In genomic region chr3:151084893-151085226, GRCh38 we compare ENCODE assay signal across 8 cellular contexts. TPM values are rescaled to one million over a fixed set of nuclear protein-coding genes. Genes with fewer than 3 reads are reported as not detected.
DNase-seq lines count a peak whose midpoint lies in the region; ATAC-seq, FAIRE-seq and TF ChIP-seq lines count a peak whose summit lies in the region.

No MANE protein-coding gene starts in this region.

- no peak overlapping the region for H3K27ac ChIP-seq in left ventricle myocardium inferior (replicated peaks)
- H3K27ac ChIP-seq in breast epithelium = no peak overlapping the region
- H3K27ac ChIP-seq in uterus = no peak overlapping the region

- peak overlapping the region; percentile 80 for H3K4me3 ChIP-seq in left ventricle myocardium inferior
- H3K4me3 ChIP-seq in breast epithelium = peak overlapping the region; percentile 57 to 74 (median 69)
- H3K4me3 ChIP-seq in mononuclear cell (ENCODE audit: low read length) = peak overlapping the region; percentile 48
- peak overlapping the region; percentile 53 to 61 for H3K4me3 ChIP-seq in uterus

- H3K36me3 ChIP-seq in left ventricle myocardium inferior (no peaks in the 10 kb centered on the region), breast epithelium (no peaks in the 10 kb centered on the region), uterus (no peaks in the 10 kb centered on the region)

- DNase-seq in left ventricle myocardium inferior (no peak), Right ventricle myocardium inferior (ENCODE audit: missing footprints) (no peak), breast epithelium (ENCODE audit: low spot score in 2 of 2) (no peak), uterus (no peak), NCI-H2081 (lab: John Stamatoyannopoulos, UW) (no peak), RCC 7860 (ENCODE audit: low spot score) (no peak)
- DNase-seq in activated CD4-positive, alpha-beta T cell treated with anti-CD3 and anti-CD28 coated beads, Interleukin-2, amount 50 U/mL, for 48 hours = no peak

- H3K9me3 ChIP-seq in left ventricle myocardium inferior (replicated peaks) (no peaks in the 10 kb centered on the region), breast epithelium (no peaks in the 10 kb centered on the region), mononuclear cell (ENCODE audit: low read depth, low read length) (no peaks in the 10 kb centered on the region), uterus (no peaks in the 10 kb centered on the region)

- no peak for FAIRE-seq in RCC 7860 (lab: Jason Lieb, UNC)

- intact Hi-C loops in left ventricle myocardium inferior (cut with micrococcal nuclease) = no loop called here
- intact Hi-C loops in Right ventricle myocardium inferior (cut with DNase I) = no loop called here
- intact Hi-C loops in breast epithelium (cut with DNase I; ENCODE audit: low total_unique reads) = no loop called here
- intact Hi-C loops in uterus (cut with DNase I; ENCODE audit: low total_unique reads) = no loop called here

- TF ChIP-seq CTCF in left ventricle myocardium inferior (IDR thresholded peaks at IDR 0.05; ENCODE audit: borderline replicate concordance) = no peak
- no peak for TF ChIP-seq CTCF in breast epithelium (IDR thresholded peaks at IDR 0.05)
- no peak for TF ChIP-seq CTCF in uterus (IDR thresholded peaks at IDR 0.05)

- TF ChIP-seq POLR2A in breast epithelium (IDR thresholded peaks at IDR 0.05) (no peak), uterus (IDR thresholded peaks at IDR 0.05) (no peak)

- no peak for ATAC-seq in Right ventricle myocardium inferior

- H3K27me3 ChIP-seq in left ventricle myocardium inferior (ENCODE audit: low read depth) (peaks cover 75% of the 10 kb centered on the region), breast epithelium (peaks cover 0 to 6% of the 10 kb centered on the region in 2 donors), mononuclear cell (ENCODE audit: insufficient read depth, low read length) (peaks cover 55% of the 10 kb centered on the region), uterus (no peaks in the 10 kb centered on the region)

- peaks cover 27% of the 10 kb centered on the region for H3K4me1 ChIP-seq in left ventricle myocardium inferior
- no peaks in the 10 kb centered on the region for H3K4me1 ChIP-seq in breast epithelium
- peaks cover 18% of the 10 kb centered on the region for H3K4me1 ChIP-seq in mononuclear cell (ENCODE audit: insufficient read depth, low read length)
- H3K4me1 ChIP-seq in uterus = no peaks in the 10 kb centered on the region

RNA-seq across cellular contexts. Expression of gene MED12L, which starts 0.6 kb away (rescaled TPM):
- total RNA-seq in left ventricle myocardium inferior = 0.82 TPM
- 0.49 TPM for total RNA-seq in Right ventricle myocardium inferior
- 1 to 10 TPM in 2 of 3 donors, under 1 TPM in 1; 0.48 to 1.6 (median 1.6) TPM for total RNA-seq in breast epithelium
- 4.0 TPM for total RNA-seq in mononuclear cell
- total RNA-seq in uterus = 10 to 100 TPM in 1 of 4 donors, 1 to 10 TPM in 1, under 1 TPM in 2; 0.51 to 12.7 (median 3.1) TPM
